ENCODE assay signal across 27 cellular contexts in genomic region chr14:92638266-92638665, GRCh38.
DNase-seq lines count a peak whose midpoint lies in the region; ATAC-seq and TF ChIP-seq lines count a peak whose summit lies in the region.
"Had no signal": no experiment of that assay in that cellular context is flagged by ENCODE, and none has a peak within 500 bp of the region (broad histone marks: within the 10 kb centered on the region; RNA-seq: fewer than 3 reads in every experiment).

No MANE protein-coding gene starts in this region.

- peaks cover 0 to 26% (median 19%) of the 10 kb centered on the region in 4 donors for H3K4me1 ChIP-seq in sigmoid colon
- H3K4me1 ChIP-seq: uterus had no signal

- WGBS in sigmoid colon, 2 donors = 90 to 92% methylated on average over 9 of the region's 9 CpGs

- H3K9me3 ChIP-seq in T-helper 17 cell (ENCODE audit: control insufficient read depth, low read length, poor library complexity, severe bottlenecking) (no peaks in the 10 kb centered on the region), sigmoid colon (no peaks in the 10 kb centered on the region)
- H3K9me3 ChIP-seq: adrenal gland, left lung, uterus had no signal

- intact Hi-C loops in sigmoid colon (cut with DNase I) = no loop called here

- no peak for TF ChIP-seq POLR2A in sigmoid colon (IDR thresholded peaks at IDR 0.05)

- H3K4me3 ChIP-seq in sigmoid colon = no peak overlapping the region
- H3K4me3 ChIP-seq: adrenal gland, left lung, skin epidermis, uterus had no signal

- no peak overlapping the region for H3K4me3 Mint-ChIP-seq in activated T-cell treated with anti-CD3 and anti-CD28 coated beads, Interleukin-2, amount 50 U/mL, for 24 hours
- H3K4me3 Mint-ChIP-seq in T-helper 17 cell (no peak overlapping the region), naive B cell (no peak overlapping the region)
- H3K4me3 Mint-ChIP-seq: CD14-positive monocyte; dendritic cell treated with granulocyte-macrophage colony-stimulating factor and Interleukin-4, amounts not matched to agents 40 ng/mL and 50 ng/mL, for 4 days; endodermal cell; T-helper 2 cell treated with Interferon-gamma antibody and Interleukin-4, amounts not matched to agents 5 μg/mL and 100 μg/mL, for 36 hours had no signal

- no peaks in the 10 kb centered on the region for H3K4me1 Mint-ChIP-seq in activated T-cell treated with anti-CD3 and anti-CD28 coated beads, Interleukin-2, amount 50 U/mL, for 24 hours (ENCODE audit: low read depth)
- peaks cover 11% of the 10 kb centered on the region for H3K4me1 Mint-ChIP-seq in T-helper 17 cell
- peaks cover 19 to 25% (median 24%) of the 10 kb centered on the region in 3 donors for H3K4me1 Mint-ChIP-seq in naive B cell
- H3K4me1 Mint-ChIP-seq: endodermal cell had no signal

- ATAC-seq in T-helper 17 cell (no peak), naive B cell (ENCODE audit: low read depth in 2 of 2) (no peak)
- no peak for ATAC-seq in activated CD4-positive, CD25-positive, alpha-beta regulatory T cell treated with anti-CD3 and anti-CD28 coated beads, Interleukin-2, amount 50 U/mL, for 24 hours
- ATAC-seq: left lung had no signal

- H3K36me3 ChIP-seq in sigmoid colon = peaks cover 0 to 21% (median 0%) of the 10 kb centered on the region in 4 donors
- H3K36me3 ChIP-seq: adrenal gland, uterus had no signal

- peak overlapping the region; percentile 18 for H3K27ac Mint-ChIP-seq in activated T-cell treated with anti-CD3 and anti-CD28 coated beads, Interleukin-2, amount 50 U/mL, for 24 hours
- peak overlapping the region; percentile 19 for H3K27ac Mint-ChIP-seq in T-helper 17 cell
- H3K27ac Mint-ChIP-seq in naive B cell = peak overlapping the region in 4 of 6 donors; percentile 3 to 91 (median 74)
- H3K27ac Mint-ChIP-seq: dendritic cell treated with granulocyte-macrophage colony-stimulating factor and Interleukin-4, amounts not matched to agents 40 ng/mL and 50 ng/mL, for 4 days; endodermal cell; T-helper 2 cell treated with Interferon-gamma antibody and Interleukin-4, amounts not matched to agents 5 μg/mL and 100 μg/mL, for 36 hours had no signal

- no peaks in the 10 kb centered on the region for H3K9me3 Mint-ChIP-seq in activated T-cell treated with anti-CD3 and anti-CD28 coated beads, Interleukin-2, amount 50 U/mL, for 24 hours
- H3K9me3 Mint-ChIP-seq in naive B cell = no peaks in the 10 kb centered on the region
- H3K9me3 Mint-ChIP-seq: CD14-positive monocyte; dendritic cell treated with granulocyte-macrophage colony-stimulating factor and Interleukin-4, amounts not matched to agents 40 ng/mL and 50 ng/mL, for 4 days; endodermal cell; T-helper 2 cell treated with Interferon-gamma antibody and Interleukin-4, amounts not matched to agents 5 μg/mL and 100 μg/mL, for 36 hours had no signal

- TF ChIP-seq EP300 in sigmoid colon (IDR thresholded peaks at IDR 0.05) = no peak

- H3K27ac ChIP-seq in sigmoid colon = peak overlapping the region in 3 of 4 donors; percentile 68 to 83 (median 69)
- H3K27ac ChIP-seq: adrenal gland, left lung, skin epidermis had no signal

- no peak for DNase-seq in activated T-cell treated with anti-CD3 and anti-CD28 coated beads, Interleukin-2, amount 50 U/mL, for 24 hours
- DNase-seq in activated T-cell treated with anti-CD3 and anti-CD28 coated beads, Interleukin-2, amount 50 U/mL, for 48 hours = no peak
- no peak for DNase-seq in T-helper 17 cell
- DNase-seq in naive B cell = no peak
- DNase-seq in sigmoid colon = no peak
- DNase-seq in stimulated activated CD4-positive, alpha-beta T cell treated with anti-CD3 and anti-CD28 coated beads, Interleukin-2, amount 100 ng/mL, for 48 hours = no peak
- DNase-seq in NCI-H345 treated with DMSO at 0.1 percent for 48 hours (lab: John Stamatoyannopoulos, UW; ENCODE audit: unreplicated experiment) = no peak
- DNase-seq: 8988T; activated T-cell treated with anti-CD3 and anti-CD28 coated beads for 4 hours; central memory CD4-positive, alpha-beta T cell; EL; endodermal cell; GOT3; Kasumi-1; left lung; MV-4-11; NCI-H1436; NCI-H226; PC-3; stimulated activated naive CD4-positive, alpha-beta T cell treated with Interleukin-2 at 50 U/mL for 16 hours; uterus had no signal

- no peaks in the 10 kb centered on the region for H3K27me3 ChIP-seq in sigmoid colon
- H3K27me3 ChIP-seq: adrenal gland, left lung, uterus had no signal

- no peaks in the 10 kb centered on the region for H3K27me3 Mint-ChIP-seq in activated T-cell treated with anti-CD3 and anti-CD28 coated beads, Interleukin-2, amount 50 U/mL, for 24 hours
- H3K27me3 Mint-ChIP-seq in T-helper 17 cell = no peaks in the 10 kb centered on the region
- no peaks in the 10 kb centered on the region for H3K27me3 Mint-ChIP-seq in naive B cell
- H3K27me3 Mint-ChIP-seq: dendritic cell treated with granulocyte-macrophage colony-stimulating factor and Interleukin-4, amounts not matched to agents 40 ng/mL and 50 ng/mL, for 4 days had no signal

- no peak for TF ChIP-seq CTCF in sigmoid colon (IDR thresholded peaks at IDR 0.05)

- peaks cover 16% of the 10 kb centered on the region for H3K36me3 Mint-ChIP-seq in activated T-cell treated with anti-CD3 and anti-CD28 coated beads, Interleukin-2, amount 50 U/mL, for 24 hours (ENCODE audit: low read depth)
- H3K36me3 Mint-ChIP-seq in T-helper 17 cell (ENCODE audit: low read depth) = peaks cover 2% of the 10 kb centered on the region
- peaks cover 0 to 5% of the 10 kb centered on the region in 2 donors for H3K36me3 Mint-ChIP-seq in naive B cell

Comparison
In these comparisons a context has a peak if more than half of its experiments do, and no peak if none do; other contexts are left out.
1. H3K27ac Mint-ChIP-seq: peak in every context shown above with its lines; median percentile 74 in naive B cell; 19 in T-helper 17 cell; 18 in activated T-cell treated with anti-CD3 and anti-CD28 coated beads, Interleukin-2, amount 50 U/mL, for 24 hours.